ENCODE assay signal across 22 cellular contexts in genomic region chr3:24985631-24986030, GRCh38.
"Had no signal": no experiment of that assay in that cellular context is flagged by ENCODE, and none has a peak within 500 bp of the region (broad histone marks: within the 10 kb centered on the region; RNA-seq: fewer than 3 reads in every experiment).

No MANE protein-coding gene starts in this region.

- H3K27ac ChIP-seq: RWPE1 had no signal

- H3K27me3 ChIP-seq: MG63 had no signal

- H3K9me3 ChIP-seq: MG63 had no signal

- H3K4me3 ChIP-seq: MG63 had no signal

- H3K36me3 ChIP-seq: MG63 had no signal

- ATAC-seq: HepG2, Panc1, PC-3 had no signal

- DNase-seq: IMR-90, Karpas-422, KG1, MG63, NCI-H1092, NCI-H1105 treated with DMSO at 0.1 percent for 48 hours, NCI-H1417 treated with DMSO at 0.1 percent for 48 hours, NCI-H146, NCI-H1694 treated with DMSO at 0.1 percent for 48 hours, NCI-H1930, NCI-H2081, NCI-H2107, NCI-H2227 treated with DMSO at 0.1 percent for 48 hours, NCI-H524, NCI-H526 treated with DMSO at 0.1 percent for 48 hours, NCI-H774, PC-3, SHP77, SW 1271 had no signal
